ENCODE assay signal across 15 cellular contexts in genomic region chr16:55778718-55779117, GRCh38. TPM values are rescaled to one million over a fixed set of nuclear protein-coding genes. Genes with fewer than 3 reads are reported as not detected.
DNase-seq lines count a peak whose midpoint lies in the region; ATAC-seq and TF ChIP-seq lines count a peak whose summit lies in the region.
"Had no signal": no experiment of that assay in that cellular context is flagged by ENCODE, and none has a peak within 500 bp of the region (broad histone marks: within the 10 kb centered on the region; RNA-seq: fewer than 3 reads in every experiment).

No MANE protein-coding gene starts in this region.

- no peaks in the 10 kb centered on the region for H3K27me3 ChIP-seq in breast epithelium
- no peaks in the 10 kb centered on the region for H3K27me3 ChIP-seq in upper lobe of right lung
- no peaks in the 10 kb centered on the region for H3K27me3 ChIP-seq in SJCRH30
- H3K27me3 ChIP-seq: BLaER1 treated with 17β-estradiol and CSF1 and Interleukin-3, amounts not matched to agents 10 nM and 100 nM had no signal

- H3K27me3 Mint-ChIP-seq in MCF 10A (ENCODE audit: insufficient read depth, unreplicated experiment) = no peaks in the 10 kb centered on the region

- H3K9me3 ChIP-seq in breast epithelium (no peaks in the 10 kb centered on the region), upper lobe of right lung (no peaks in the 10 kb centered on the region), SJCRH30 (replicated peaks) (no peaks in the 10 kb centered on the region)

- POLR2A ChIA-PET in MCF 10A (lab: Yijun Ruan, JAX) = no interaction called here
- POLR2A ChIA-PET in HEK293T (lab: Yijun Ruan, JAX) = no interaction called here

- peak; percentile 86 for DNase-seq in MCF 10A (ENCODE audit: unreplicated experiment)
- DNase-seq in breast epithelium (ENCODE audit: low spot score in 2 of 2) = no peak
- peak; percentile 70 for DNase-seq in NOMO-1 treated with DMSO at 0.1 percent for 48 hours (lab: John Stamatoyannopoulos, UW; ENCODE audit: unreplicated experiment)
- DNase-seq in fibroblast of mammary gland (ENCODE audit: low read depth) = peak; percentile 30
- DNase-seq in upper lobe of right lung = no peak
- DNase-seq in SJCRH30 = no peak
- DNase-seq in HEK293T (ENCODE audit: extremely low spot score) = no peak
- DNase-seq: 8988T; AML-193; CD4-positive, CD25-positive, alpha-beta regulatory T cell; DMS53; GF-D8 had no signal

- no peaks in the 10 kb centered on the region for H3K4me1 ChIP-seq in breast epithelium
- no peaks in the 10 kb centered on the region for H3K4me1 ChIP-seq in upper lobe of right lung
- no peaks in the 10 kb centered on the region for H3K4me1 ChIP-seq in SJCRH30

- no TSS peak for BruUV-seq in MCF 10A (replicated peaks; lab: Mats Ljungman, UMichigan)

- no peaks in the 10 kb centered on the region for H3K9me3 Mint-ChIP-seq in MCF 10A (ENCODE audit: unreplicated experiment)

- intact Hi-C loops in MCF 10A (cut with micrococcal nuclease) (no loop called here), breast epithelium (cut with DNase I; ENCODE audit: low total_unique reads) (no loop called here), upper lobe of right lung (cut with DNase I) (no loop called here)

- H3K27ac ChIP-seq in breast epithelium = no peak overlapping the region
- H3K27ac ChIP-seq in upper lobe of right lung = no peak overlapping the region
- no peak overlapping the region for H3K27ac ChIP-seq in SJCRH30
- H3K27ac ChIP-seq: BLaER1 treated with 17β-estradiol and CSF1 and Interleukin-3, amounts not matched to agents 10 nM and 100 nM had no signal

- CTCF ChIA-PET in MCF 10A (lab: Yijun Ruan, JAX) = no interaction called here
- CTCF ChIA-PET in HEK293T (lab: Yijun Ruan, JAX) = no interaction called here

- no peak overlapping the region for H3K4me3 Mint-ChIP-seq in MCF 10A (ENCODE audit: unreplicated experiment)
- H3K4me3 Mint-ChIP-seq: CD4-positive, CD25-positive, alpha-beta regulatory T cell had no signal

- no peak for TF ChIP-seq POLR2A in breast epithelium (IDR thresholded peaks at IDR 0.05)

- H3K36me3 Mint-ChIP-seq in MCF 10A (ENCODE audit: insufficient read depth, unreplicated experiment) = no peaks in the 10 kb centered on the region
- H3K36me3 Mint-ChIP-seq: CD4-positive, CD25-positive, alpha-beta regulatory T cell had no signal

- peaks cover 23% of the 10 kb centered on the region for H3K4me1 Mint-ChIP-seq in MCF 10A (ENCODE audit: insufficient read depth, unreplicated experiment)
- H3K4me1 Mint-ChIP-seq: CD4-positive, CD25-positive, alpha-beta regulatory T cell had no signal

- no peak overlapping the region for H3K27ac Mint-ChIP-seq in MCF 10A (ENCODE audit: low read depth, unreplicated experiment)
- H3K27ac Mint-ChIP-seq: CD4-positive, CD25-positive, alpha-beta regulatory T cell had no signal

- TF ChIP-seq CTCF in MCF 10A (IDR thresholded peaks at IDR 0.05; ENCODE audit: unreplicated experiment) (no peak), breast epithelium (IDR thresholded peaks at IDR 0.05) (no peak), fibroblast of mammary gland (conservative IDR thresholded peaks at IDR 0.05; ENCODE audit: control insufficient read depth, insufficient read depth, low read depth, low read length) (no peak), upper lobe of right lung (IDR thresholded peaks at IDR 0.05) (no peak)

- H3K4me3 ChIP-seq in breast epithelium (no peak overlapping the region), fibroblast of mammary gland (ENCODE audit: control insufficient read depth, low read depth, low read length) (no peak overlapping the region), upper lobe of right lung (no peak overlapping the region), SJCRH30 (no peak overlapping the region)
- H3K4me3 ChIP-seq: BLaER1 treated with 17β-estradiol and CSF1 and Interleukin-3, amounts not matched to agents 10 nM and 100 nM had no signal

- H3K36me3 ChIP-seq in breast epithelium (no peaks in the 10 kb centered on the region), upper lobe of right lung (no peaks in the 10 kb centered on the region), SJCRH30 (no peaks in the 10 kb centered on the region)
- H3K36me3 ChIP-seq: BLaER1 treated with 17β-estradiol and CSF1 and Interleukin-3, amounts not matched to agents 10 nM and 100 nM had no signal

- peak; percentile 52 for ATAC-seq in upper lobe of right lung
- ATAC-seq in GM21737 (IDR thresholded peaks at IDR 0.05; ENCODE audit: unreplicated experiment) = no peak
- ATAC-seq: HCT116 had no signal

TF ChIP-seq in HEK293T, 16 proteins besides CTCF, POLR2A, EP300 and RAD21:
- no peak for TF ChIP-seq BHLHE40 (IDR thresholded peaks at IDR 0.05; ENCODE audit: borderline replicate concordance)
- TF ChIP-seq FOXM1 (IDR thresholded peaks at IDR 0.05; ENCODE audit: borderline replicate concordance) = no peak
- no peak for TF ChIP-seq SP1 (IDR thresholded peaks at IDR 0.05)
- TF ChIP-seq FOXK2 (IDR thresholded peaks at IDR 0.05) = no peak
- no peak for TF ChIP-seq FOXA1 (IDR thresholded peaks at IDR 0.05)
- TF ChIP-seq LEF1 (IDR thresholded peaks at IDR 0.05; ENCODE audit: borderline replicate concordance) = no peak
- no peak for TF ChIP-seq TARDBP (IDR thresholded peaks at IDR 0.05)
- TF ChIP-seq SUZ12 (IDR thresholded peaks at IDR 0.05) = no peak

RNA-seq across cellular contexts. Expression of gene CES1, which starts 54.2 kb away (rescaled TPM):
- total RNA-seq in MCF 10A (2022) (not detected in 2 replicates), breast epithelium (100 to 1,000 TPM in 1 of 3 donors, 10 to 100 TPM in 2; 13.9 to 128 (median 22.0) TPM), upper lobe of right lung (293 TPM)
- total RNA-seq in SJCRH30 (2014; rRNA removed; shearing (Covaris generic)) = not detected in 2 replicates

Comparison
In these comparisons a context has a peak if more than half of its experiments do, and no peak if none do; other contexts are left out.
1. DNase-seq: peak in MCF 10A (single experiment), NOMO-1 treated with DMSO at 0.1 percent for 48 hours (single experiment) and fibroblast of mammary gland (single experiment); none in breast epithelium (0 of 2), upper lobe of right lung (single experiment), SJCRH30 (0 of 2) and HEK293T (single experiment).
2. RNA of gene CES1, which starts 54.2 kb away (total RNA-seq): 293 TPM in upper lobe of right lung (single experiment) and 13.9 to 128 TPM in breast epithelium; not detected in MCF 10A and not detected in SJCRH30; every median in the first group is over 10 times any median in the second.